Comparison of ENCODE assay signal across 8 cellular contexts in genomic region chr2:55111570-55112228, GRCh38.
A peak's percentile ranks its signal among the peaks of the same experiment; 100 is the strongest.
DNase-seq lines count a peak whose midpoint lies in the region; ATAC-seq and TF ChIP-seq lines count a peak whose summit lies in the region.

No MANE protein-coding gene starts in this region.

- no peaks in the 10 kb centered on the region for H3K36me3 Mint-ChIP-seq in activated B cell treated with CpG ODN at 0.5 μM for 24 hours (ENCODE audit: low read depth)

- H3K36me3 ChIP-seq in left ventricle myocardium inferior (no peaks in the 10 kb centered on the region), rectal smooth muscle tissue (ENCODE audit: control insufficient read depth, insufficient read depth, low read length) (no peaks in the 10 kb centered on the region)

- no peak overlapping the region for H3K9ac ChIP-seq in rectal smooth muscle tissue (ENCODE audit: low read length)

- ATAC-seq in activated B cell treated with CpG ODN at 0.5 μM for 24 hours (ENCODE audit: low read depth): peak; percentile 37
- ATAC-seq in GM21367 (IDR thresholded peaks at IDR 0.05; ENCODE audit: unreplicated experiment): no peak
- ATAC-seq in HG02840 (IDR thresholded peaks at IDR 0.05; ENCODE audit: low FRiP score, unreplicated experiment): no peak

- POLR2A ChIA-PET in activated B cell treated with CpG ODN at 0.5 μM for 24 hours (lab: Charles Lee): interaction anchor here (1.2 kb wide), 1 partner anchor 61 kb away, joined by 3 read pairs; the partner anchor contains the start of gene RTN4

- no peak overlapping the region for H3K4me3 Mint-ChIP-seq in activated B cell treated with CpG ODN at 0.5 μM for 24 hours

- H3K27ac ChIP-seq in left ventricle myocardium inferior (replicated peaks) (peak overlapping the region; percentile 76), rectal smooth muscle tissue (ENCODE audit: low read depth, low read length) (peak overlapping the region; percentile 97)

- H3K4me3 ChIP-seq in left ventricle myocardium inferior (peak overlapping the region; percentile 18), rectal smooth muscle tissue (ENCODE audit: low read length) (peak overlapping the region; percentile 27)

- intact Hi-C loops in activated B cell treated with CpG ODN at 0.5 μM for 24 hours (cut with micrococcal nuclease): no loop called here
- intact Hi-C loops in left ventricle myocardium inferior (cut with micrococcal nuclease): no loop called here

- peaks cover 15% of the 10 kb centered on the region for H3K4me1 Mint-ChIP-seq in activated B cell treated with CpG ODN at 0.5 μM for 24 hours

- H3K4me1 ChIP-seq in left ventricle myocardium inferior: peaks cover 25% of the 10 kb centered on the region
- peaks cover 56% of the 10 kb centered on the region for H3K4me1 ChIP-seq in rectal smooth muscle tissue (ENCODE audit: control insufficient read depth, insufficient read depth, low read length)

- TF ChIP-seq CTCF in activated B cell treated with CpG ODN at 0.5 μM for 24 hours (IDR thresholded peaks at IDR 0.05) (no peak), left ventricle myocardium inferior (IDR thresholded peaks at IDR 0.05; ENCODE audit: borderline replicate concordance) (no peak)

- no peak overlapping the region for H3K27ac Mint-ChIP-seq in activated B cell treated with CpG ODN at 0.5 μM for 24 hours

- H3K9me3 ChIP-seq in left ventricle myocardium inferior (replicated peaks): no peaks in the 10 kb centered on the region

- DNase-seq in DMS79 (lab: John Stamatoyannopoulos, UW): peak; percentile 98
- DNase-seq in NCI-H1694 (lab: John Stamatoyannopoulos, UW): peak; percentile 53
- no peak for DNase-seq in activated B cell treated with CpG ODN at 0.5 μM for 24 hours
- DNase-seq in left ventricle myocardium inferior: peak; percentile 36
- no peak for DNase-seq in cortex of kidney (lab: John Stamatoyannopoulos, UW)

- CTCF ChIA-PET in activated B cell treated with CpG ODN at 0.5 μM for 24 hours (lab: Charles Lee): no interaction called here

- no peaks in the 10 kb centered on the region for H3K27me3 ChIP-seq in left ventricle myocardium inferior (ENCODE audit: low read depth)
- no peaks in the 10 kb centered on the region for H3K27me3 ChIP-seq in rectal smooth muscle tissue (ENCODE audit: control insufficient read depth, insufficient read depth, low read length)

- no peaks in the 10 kb centered on the region for H3K27me3 Mint-ChIP-seq in activated B cell treated with CpG ODN at 0.5 μM for 24 hours

- no peaks in the 10 kb centered on the region for H3K9me3 Mint-ChIP-seq in activated B cell treated with CpG ODN at 0.5 μM for 24 hours

Comparison
In these comparisons a context has a peak if more than half of its experiments do, and no peak if none do; other contexts are left out.
1. DNase-seq: peak in DMS79 (single experiment), NCI-H1694 (single experiment) and left ventricle myocardium inferior (single experiment); none in activated B cell treated with CpG ODN at 0.5 μM for 24 hours (single experiment) and cortex of kidney (single experiment).